ENCODE assay signal across 8 cellular contexts in the genomic region with DNA sequence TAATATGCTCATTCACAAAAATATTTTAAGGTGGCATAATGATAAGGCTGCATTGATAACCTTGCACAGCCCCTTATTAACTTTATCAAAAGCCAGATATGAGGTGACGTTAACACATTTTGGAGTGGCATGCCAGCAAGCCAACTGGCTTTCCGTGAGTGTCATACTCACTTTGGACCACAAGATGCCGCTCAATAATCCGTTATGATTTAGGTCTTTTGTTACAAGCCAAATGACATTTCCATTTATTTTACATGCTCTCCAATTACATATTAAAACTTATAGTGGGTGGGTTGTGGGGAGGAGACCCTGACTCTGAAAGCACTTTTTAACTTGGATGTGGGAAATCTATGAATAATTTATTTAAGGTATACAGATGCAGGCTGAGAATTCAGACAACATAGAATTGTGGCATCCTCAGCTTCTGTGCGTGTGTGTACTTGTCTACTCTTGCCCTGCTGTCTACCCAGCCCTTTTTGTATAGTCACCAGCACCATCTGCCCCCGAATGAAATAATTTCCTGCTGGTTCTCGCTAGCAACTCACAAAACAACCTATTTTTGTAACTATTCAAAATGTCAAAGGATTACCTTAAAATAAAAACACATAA.
DNase-seq lines count a peak whose midpoint lies in the region; TF ChIP-seq lines count a peak whose summit lies in the region.

No MANE protein-coding gene starts in this region.

- no peaks in the 10 kb centered on the region for H3K4me1 ChIP-seq in left ventricle myocardium inferior
- no peaks in the 10 kb centered on the region for H3K4me1 ChIP-seq in adrenal gland (replicated peaks in 1 of 2)
- peaks cover 0 to 11% (median 0%) of the 10 kb centered on the region in 4 donors for H3K4me1 ChIP-seq in tibial nerve

- no peak for DNase-seq in left ventricle myocardium inferior
- DNase-seq in cardiac septum (ENCODE audit: low spot score), result no peak
- peak; percentile 41 for DNase-seq in HFF-Myc (ENCODE audit: extremely low read depth, low read depth)
- peak; percentile 11 for DNase-seq in NCI-H2029 treated with DMSO at 0.1 percent for 48 hours (lab: John Stamatoyannopoulos, UW)
- DNase-seq in adrenal gland, result peak in 5 of 7 donors; percentile 22 to 68 (median 47)
- peak; percentile 57 for DNase-seq in iris pigment epithelial cell (ENCODE audit: low read depth)
- peak in 1 of 2 donors; percentile 20 for DNase-seq in tibial nerve (ENCODE audit: low spot score in 2 of 2)
- no peak for DNase-seq in activated CD8-positive, alpha-beta memory T cell treated with anti-CD3 and anti-CD28 coated beads for 24 hours

- peak; percentile 64 for TF ChIP-seq CTCF in left ventricle myocardium inferior (IDR thresholded peaks at IDR 0.05; ENCODE audit: borderline replicate concordance)
- peak; percentile 76 for TF ChIP-seq CTCF in HFF-Myc (IDR thresholded peaks at IDR 0.05; ENCODE audit: low read depth, low read length, missing control alignments)
- peak; percentile 47 to 69 (median 60) for TF ChIP-seq CTCF in adrenal gland (IDR thresholded peaks at IDR 0.05)
- TF ChIP-seq CTCF in tibial nerve (IDR thresholded peaks at IDR 0.05), result peak; percentile 43 to 74 (median 53)

- no peak for TF ChIP-seq EP300 in tibial nerve (IDR thresholded peaks at IDR 0.05)

- peaks cover 46% of the 10 kb centered on the region for H3K27me3 ChIP-seq in left ventricle myocardium inferior (ENCODE audit: low read depth)
- peaks cover 5% of the 10 kb centered on the region for H3K27me3 ChIP-seq in adrenal gland
- no peaks in the 10 kb centered on the region for H3K27me3 ChIP-seq in tibial nerve

- no peaks in the 10 kb centered on the region for H3K9me3 ChIP-seq in left ventricle myocardium inferior (replicated peaks)
- H3K9me3 ChIP-seq in adrenal gland (replicated peaks in 1 of 3), result no peaks in the 10 kb centered on the region
- no peaks in the 10 kb centered on the region for H3K9me3 ChIP-seq in tibial nerve

- H3K27ac ChIP-seq in left ventricle myocardium inferior (replicated peaks), result no peak overlapping the region
- H3K27ac ChIP-seq in adrenal gland, result no peak overlapping the region
- no peak overlapping the region for H3K27ac ChIP-seq in tibial nerve

- H3K4me3 ChIP-seq in left ventricle myocardium inferior, result no peak overlapping the region
- H3K4me3 ChIP-seq in HFF-Myc (replicated peaks; ENCODE audit: low read depth, low read length), result no peak overlapping the region
- H3K4me3 ChIP-seq in adrenal gland, result no peak overlapping the region
- no peak overlapping the region for H3K4me3 ChIP-seq in tibial nerve

- intact Hi-C loops in left ventricle myocardium inferior (cut with micrococcal nuclease), result no loop called here
- intact Hi-C loops in cardiac septum (cut with DNase I), result no loop called here
- intact Hi-C loops in adrenal gland (cut with DNase I), result no loop called here

- H3K36me3 ChIP-seq in left ventricle myocardium inferior (no peaks in the 10 kb centered on the region), adrenal gland (replicated peaks in 1 of 2) (no peaks in the 10 kb centered on the region), tibial nerve (no peaks in the 10 kb centered on the region)

- no peak for TF ChIP-seq POLR2A in adrenal gland (IDR thresholded peaks at IDR 0.05)
- no peak for TF ChIP-seq POLR2A in tibial nerve (IDR thresholded peaks at IDR 0.05)

- 16 to 23% (median 21%) methylated on average over 7 of the region's 7 CpGs for WGBS in adrenal gland, 4 donors
- 17 to 22% methylated on average over 7 of the region's 7 CpGs for WGBS in tibial nerve, 2 donors

Comparison
In these comparisons a context has a peak if more than half of its experiments do, and no peak if none do; other contexts are left out.
1. DNase-seq: peak in HFF-Myc (single experiment), NCI-H2029 treated with DMSO at 0.1 percent for 48 hours (single experiment), adrenal gland (5 of 7) and iris pigment epithelial cell (single experiment); none in left ventricle myocardium inferior (single experiment), cardiac septum (single experiment) and activated CD8-positive, alpha-beta memory T cell treated with anti-CD3 and anti-CD28 coated beads for 24 hours (single experiment).
2. Peak in every context shown above with its lines, with median percentiles within 50 percentile points of each other: CTCF ChIP-seq.